In the genomic region with DNA sequence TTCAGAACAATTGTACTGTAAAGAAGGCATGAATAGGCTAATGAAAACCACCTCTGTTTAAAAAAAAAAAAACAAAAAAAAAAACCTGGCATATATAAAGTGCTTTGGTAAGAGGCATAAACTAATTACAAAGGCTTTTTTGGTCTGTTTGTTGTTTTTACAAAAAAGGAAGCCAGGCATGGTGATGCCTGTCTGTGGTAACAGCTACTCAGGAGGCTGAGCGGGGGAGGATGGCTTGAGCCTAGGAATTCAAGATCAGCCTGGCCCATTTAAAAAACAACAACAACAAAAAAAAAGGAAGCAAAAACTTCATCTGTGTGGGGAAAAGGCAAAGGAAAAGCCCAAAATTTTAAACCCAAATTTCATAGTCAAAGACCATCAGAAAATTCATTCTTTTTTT, we compare ENCODE assay signal across 16 cellular contexts. TPM values are rescaled to one million over a fixed set of nuclear protein-coding genes. Genes with fewer than 3 reads are reported as not detected.
DNase-seq lines count a peak whose midpoint lies in the region; TF ChIP-seq lines count a peak whose summit lies in the region.
"Had no signal": no experiment of that assay in that cellular context is flagged by ENCODE, and none has a peak within 500 bp of the region (broad histone marks: within the 10 kb centered on the region; RNA-seq: fewer than 3 reads in every experiment).

No MANE protein-coding gene starts in this region.

- H4K20me1 ChIP-seq in SU-DHL-6 (ENCODE audit: low read depth, low read length) = no peaks in the 10 kb centered on the region

- H3K27ac ChIP-seq in SU-DHL-6 (ENCODE audit: low read depth, low read length) (peak overlapping the region; percentile 93), testis (no peak overlapping the region), A673 (ENCODE audit: low read depth, low read length, poor library complexity, severe bottlenecking) (no peak overlapping the region)
- H3K27ac ChIP-seq: lower lobe of right lung had no signal

- H3K4me3 ChIP-seq in SU-DHL-6 (ENCODE audit: insufficient read depth, low read length, poor library complexity, severe bottlenecking) (peak overlapping the region; percentile 30), fibroblast of pulmonary artery (replicated peaks; ENCODE audit: low read depth, low read length) (no peak overlapping the region), testis (no peak overlapping the region), A673 (ENCODE audit: low read depth, low read length, poor library complexity, severe bottlenecking) (no peak overlapping the region)
- H3K4me3 ChIP-seq: lower lobe of right lung had no signal

- no peak for TF ChIP-seq POLR2A in testis (IDR thresholded peaks at IDR 0.05)

- CTCF ChIA-PET in A673 (lab: Charles Lee) = no interaction called here

- WGBS in testis, 2 donors = 70 to 97% methylated on average over 1 of the region's 1 CpG

- POLR2A ChIA-PET in A673 (lab: Charles Lee; ENCODE audit: low non-redundant PET) = no interaction called here

- H3K79me2 ChIP-seq in SU-DHL-6 (ENCODE audit: insufficient read depth, low read length) = peaks cover 93% of the 10 kb centered on the region

- H3F3A ChIP-seq in SU-DHL-6 (ENCODE audit: insufficient read depth) = peaks cover 60% of the 10 kb centered on the region

- intact Hi-C loops in testis (cut with DNase I; ENCODE audit: low total_unique reads) = no loop called here
- intact Hi-C loops in A673 (cut with micrococcal nuclease; ENCODE audit: unreplicated experiment) = no loop called here

- peak overlapping the region; percentile 81 for H3K4me2 ChIP-seq in SU-DHL-6 (ENCODE audit: low read depth, low read length, poor library complexity, severe bottlenecking)

- BruUV-seq in A673 (replicated peaks; lab: Mats Ljungman, UMichigan) = no TSS peak

- H2AFZ ChIP-seq in SU-DHL-6 (ENCODE audit: low read depth, low read length, severe bottlenecking) = no peak overlapping the region

- H3K36me3 ChIP-seq in SU-DHL-6 (ENCODE audit: low read length) = no peaks in the 10 kb centered on the region
- H3K36me3 ChIP-seq in testis (ENCODE audit: low read depth, missing control alignments) = no peaks in the 10 kb centered on the region
- H3K36me3 ChIP-seq in A673 (ENCODE audit: insufficient read depth, low read length, poor library complexity, severe bottlenecking) = no peaks in the 10 kb centered on the region
- H3K36me3 ChIP-seq: lower lobe of right lung had no signal

- H3K9me3 ChIP-seq in SU-DHL-6 (ENCODE audit: insufficient read depth, low read length) (no peaks in the 10 kb centered on the region), testis (no peaks in the 10 kb centered on the region), A673 (ENCODE audit: low read depth, low read length, poor library complexity, severe bottlenecking) (no peaks in the 10 kb centered on the region)
- H3K9me3 ChIP-seq: lower lobe of right lung had no signal

- DNase-seq in SKM-1 treated with dmso at 0.1 percent for 144 hours (lab: John Stamatoyannopoulos, UW; ENCODE audit: unreplicated experiment) (peak; percentile 20), SKM-1 (lab: John Stamatoyannopoulos, UW; ENCODE audit: unreplicated experiment) (no peak), fibroblast of pulmonary artery (ENCODE audit: low read depth) (peak; percentile 37), testis (peak; percentile 26), A673 (ENCODE audit: low spot score) (no peak)
- DNase-seq in stimulated activated CD4-positive, alpha-beta T cell treated with anti-CD3 and anti-CD28 coated beads, Interleukin-2, amount 100 ng/mL, for 48 hours = no peak
- DNase-seq in activated naive CD4-positive, alpha-beta T cell treated with anti-CD3 and anti-CD28 coated beads, Interleukin-2, amount 50 U/mL, for 16 hours = no peak
- DNase-seq: activated CD8-positive, alpha-beta memory T cell treated with anti-CD3 and anti-CD28 coated beads for 24 hours; anterior cingulate cortex; CD4-positive, alpha-beta T cell; KG1; lower lobe of right lung; NCI-H1694; NCI-H524 had no signal

- H3K9me2 ChIP-seq in SU-DHL-6 (replicated peaks; ENCODE audit: insufficient read depth, low read length) = no peaks in the 10 kb centered on the region

- peak overlapping the region; percentile 56 for H3K9ac ChIP-seq in SU-DHL-6 (ENCODE audit: low read length)

- no peak for TF ChIP-seq CTCF in SU-DHL-6 (IDR thresholded peaks at IDR 0.05; ENCODE audit: insufficient read depth, low read length, poor library complexity, severe bottlenecking)
- no peak for TF ChIP-seq CTCF in fibroblast of pulmonary artery (IDR thresholded peaks at IDR 0.05; ENCODE audit: low read length, missing control alignments)
- TF ChIP-seq CTCF in testis (IDR thresholded peaks at IDR 0.05) = no peak
- no peak for TF ChIP-seq CTCF in A673 (conservative IDR thresholded peaks at IDR 0.05; ENCODE audit: low read depth, low read length)

- peaks cover 4% of the 10 kb centered on the region for H3K4me1 ChIP-seq in testis
- H3K4me1 ChIP-seq in A673 (ENCODE audit: insufficient read depth, low read length, poor library complexity, severe bottlenecking) = no peaks in the 10 kb centered on the region

- H3K27me3 ChIP-seq in SU-DHL-6 (ENCODE audit: low read length) = no peaks in the 10 kb centered on the region
- H3K27me3 ChIP-seq in testis = no peaks in the 10 kb centered on the region
- no peaks in the 10 kb centered on the region for H3K27me3 ChIP-seq in A673 (replicated peaks; ENCODE audit: insufficient read depth, low read depth, low read length, poor library complexity)

RNA-seq across cellular contexts. Expression of gene OSBPL10, which starts 47.0 kb away (rescaled TPM):
- total RNA-seq in testis (100 to 1,000 TPM; 160 to 175 TPM), A673 (2021) (1.1 and 2.3 TPM in 2 replicates)
- polyA plus RNA-seq in testis (ENCODE audit: insufficient read depth, low read depth, low replicate concordance) = 113 TPM
- total RNA-seq: CD4-positive, alpha-beta T cell had no signal

RNA-seq across cellular contexts. Expression of gene ZNF860, which starts 47.5 kb away (rescaled TPM):
- 1 to 10 TPM; 4.0 to 6.2 TPM for total RNA-seq in testis
- 1.5 TPM for polyA plus RNA-seq in testis (ENCODE audit: insufficient read depth, low read depth, low replicate concordance)
- not detected in 2 replicates for total RNA-seq in A673 (2021)
- total RNA-seq: CD4-positive, alpha-beta T cell had no signal
- polyA plus RNA-seq: naive thymus-derived CD8-positive, alpha-beta T cell had no signal

Comparison
In these comparisons a context has a peak if more than half of its experiments do, and no peak if none do; other contexts are left out.
1. DNase-seq: peak in SKM-1 treated with dmso at 0.1 percent for 144 hours (single experiment), fibroblast of pulmonary artery (single experiment) and testis (single experiment); none in SKM-1 (single experiment), stimulated activated CD4-positive, alpha-beta T cell treated with anti-CD3 and anti-CD28 coated beads, Interleukin-2, amount 100 ng/mL, for 48 hours (0 of 2), activated naive CD4-positive, alpha-beta T cell treated with anti-CD3 and anti-CD28 coated beads, Interleukin-2, amount 50 U/mL, for 16 hours (single experiment) and A673 (single experiment).
2. RNA of gene OSBPL10, which starts 47.0 kb away (total RNA-seq): 160 to 175 TPM in testis; 1.1 to 2.3 TPM in A673; every median in the first group is over 10 times any median in the second.